Comparison of ENCODE assay signal across 1 cellular context in genomic region chr16:89919535-89920406, GRCh38.
TF ChIP-seq lines count a peak whose summit lies in the region.

No MANE protein-coding gene starts in this region.

TF ChIP-seq in HCT116, 20 proteins besides CTCF, POLR2A, EP300 and RAD21:
- no peak for TF ChIP-seq ZFX (IDR thresholded peaks at IDR 0.05)
- TF ChIP-seq MAX (IDR thresholded peaks at IDR 0.05): no peak
- TF ChIP-seq EGR1 (IDR thresholded peaks at IDR 0.05; ENCODE audit: low read depth): no peak
- TF ChIP-seq FOSL1 (IDR thresholded peaks at IDR 0.05; ENCODE audit: low read depth): no peak
- TF ChIP-seq SP1 (IDR thresholded peaks at IDR 0.05; ENCODE audit: low read depth): no peak
- no peak for TF ChIP-seq EZH2phosphoT487 (IDR thresholded peaks at IDR 0.05; ENCODE audit: borderline replicate concordance)
- no peak for TF ChIP-seq TCF7L2 (IDR thresholded peaks at IDR 0.05; ENCODE audit: borderline replicate concordance, extremely low read depth, insufficient read depth, insufficient read length)
- no peak for TF ChIP-seq CEBPB (IDR thresholded peaks at IDR 0.05; ENCODE audit: low read depth)
- TF ChIP-seq REST (IDR thresholded peaks at IDR 0.05; ENCODE audit: low read depth): no peak
- no peak for TF ChIP-seq SIN3A (IDR thresholded peaks at IDR 0.05; ENCODE audit: low read depth)
- TF ChIP-seq ELF1 (IDR thresholded peaks at IDR 0.05; ENCODE audit: borderline replicate concordance, low read depth): no peak
TF ChIP-seq in HCT116: peak in this region for 0.
